ENCODE assay signal across 15 cellular contexts in the genomic region with DNA sequence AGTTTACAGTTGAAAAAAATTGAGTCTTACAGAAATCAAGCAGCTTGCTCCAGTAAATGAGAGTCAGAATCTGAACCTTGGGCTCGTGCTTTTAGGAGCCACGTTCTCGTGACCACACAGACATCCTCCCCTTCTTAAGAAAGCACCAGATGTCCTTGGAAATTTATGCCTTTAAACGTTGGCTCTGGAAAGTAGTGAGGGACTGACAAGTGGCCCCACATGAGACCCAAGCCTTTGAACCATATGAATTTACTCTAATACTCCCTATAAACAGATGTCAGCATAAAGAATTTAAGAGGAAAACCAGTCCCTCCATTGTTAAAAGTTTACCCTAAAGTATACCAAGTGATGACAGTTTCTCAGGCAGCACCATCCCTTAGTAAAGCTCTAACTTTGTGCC.
A peak's percentile ranks its signal among the peaks of the same experiment; 100 is the strongest.
DNase-seq lines count a peak whose midpoint lies in the region; ATAC-seq, FAIRE-seq and TF ChIP-seq lines count a peak whose summit lies in the region.
"Had no signal": no experiment of that assay in that cellular context is flagged by ENCODE, and none has a peak within 500 bp of the region (broad histone marks: within the 10 kb centered on the region; RNA-seq: fewer than 3 reads in every experiment).

No MANE protein-coding gene starts in this region.

- no peak for FAIRE-seq in GM19239 (lab: Jason Lieb, UNC)
- FAIRE-seq: K562 had no signal

- H2AFZ ChIP-seq in osteoblast (ENCODE audit: low read length): peak overlapping the region; percentile 17
- H2AFZ ChIP-seq: PC-9 had no signal

- no peak overlapping the region for H3K4me2 ChIP-seq in osteoblast (ENCODE audit: insufficient read depth, low read length)
- H3K4me2 ChIP-seq: PC-9 had no signal

- peak; percentile 2 for DNase-seq in DMS 273 (lab: John Stamatoyannopoulos, UW; ENCODE audit: unreplicated experiment)
- no peak for DNase-seq in DMS 273 treated with DMSO at 0.1 percent for 48 hours (lab: John Stamatoyannopoulos, UW)
- peak; percentile 39 for DNase-seq in left kidney (ENCODE audit: low read depth, low spot score)
- no peak for DNase-seq in osteoblast (ENCODE audit: insufficient read length, low spot score, missing footprints)
- DNase-seq in ureter (ENCODE audit: low spot score): no peak
- no peak for DNase-seq in GM19239 (ENCODE audit: insufficient read length, low spot score)
- DNase-seq in NCI-H1694 (lab: John Stamatoyannopoulos, UW): no peak
- DNase-seq: NCI-H1105, NCI-H1694 treated with DMSO at 0.1 percent for 48 hours, PC-9, SIG-M5 had no signal

- H4K20me1 ChIP-seq in osteoblast (ENCODE audit: insufficient read depth, low read length): no peaks in the 10 kb centered on the region

- H3K27me3 ChIP-seq in osteoblast (ENCODE audit: insufficient read depth, low read length): no peaks in the 10 kb centered on the region

- no peaks in the 10 kb centered on the region for H3K4me1 ChIP-seq in osteoblast (ENCODE audit: insufficient read depth, low read length)

- H3K4me3 ChIP-seq in osteoblast (ENCODE audit: insufficient read depth, low read length): no peak overlapping the region
- H3K4me3 ChIP-seq: K562, PC-9 had no signal

- no peak for ATAC-seq in HG03025 (IDR thresholded peaks at IDR 0.05; ENCODE audit: low FRiP score, unreplicated experiment)
- ATAC-seq: K562 had no signal

- no peak overlapping the region for H3K27ac ChIP-seq in osteoblast (ENCODE audit: low read depth, low read length)
- H3K27ac ChIP-seq: 22Rv1, PC-9, RWPE1 had no signal

- H3K36me3 ChIP-seq in osteoblast (ENCODE audit: insufficient read depth, low read length): no peaks in the 10 kb centered on the region

- H3K79me2 ChIP-seq in osteoblast (ENCODE audit: insufficient read depth, low read length): no peaks in the 10 kb centered on the region

- TF ChIP-seq CTCF in osteoblast (IDR thresholded peaks at IDR 0.05; ENCODE audit: extremely low read depth, low read depth, low read length): no peak

- no peaks in the 10 kb centered on the region for H3K9me3 ChIP-seq in osteoblast (ENCODE audit: low read depth, low read length)

Comparison
In these comparisons a context has a peak if more than half of its experiments do, and no peak if none do; other contexts are left out.
1. DNase-seq: peak in DMS 273 (single experiment) and left kidney (single experiment); none in DMS 273 treated with DMSO at 0.1 percent for 48 hours (single experiment), osteoblast (single experiment), ureter (single experiment), GM19239 (single experiment) and NCI-H1694 (single experiment).